ENCODE assay signal across 1 cellular context in the genomic region with DNA sequence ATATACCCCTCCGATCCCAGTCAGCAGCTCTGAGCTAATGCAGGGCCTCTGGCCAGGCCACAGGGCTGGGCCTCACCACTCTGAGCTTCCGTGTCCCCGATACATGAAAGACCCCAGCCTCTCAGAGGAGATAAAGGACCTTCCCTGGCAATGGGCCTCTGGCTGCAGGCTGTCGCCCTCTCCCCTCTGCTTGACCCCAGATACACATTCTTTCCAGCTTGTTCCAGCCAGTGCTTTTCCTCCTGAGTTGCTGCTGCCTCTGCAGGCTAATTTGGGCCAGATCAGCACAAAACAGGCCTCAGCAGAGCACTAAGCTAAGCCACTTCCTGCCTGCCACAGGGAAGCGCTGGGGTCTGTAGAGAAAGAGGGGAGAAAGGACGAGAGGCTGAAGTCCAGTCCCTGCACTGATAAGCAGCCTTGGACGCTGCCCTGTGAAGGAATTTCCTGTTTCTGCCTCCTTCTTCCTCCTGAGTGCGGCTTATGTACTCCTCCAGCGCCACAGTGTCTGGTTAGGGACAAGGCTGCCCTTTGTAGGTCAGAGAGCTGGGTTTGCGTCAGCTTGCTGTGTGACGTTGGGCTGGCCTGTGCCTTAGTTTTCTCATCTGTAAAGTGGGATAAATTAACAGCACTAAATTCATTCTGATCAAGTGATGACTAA.
TF ChIP-seq lines count a peak whose summit lies in the region.

No MANE protein-coding gene starts in this region.

TF ChIP-seq in HepG2, 621 proteins besides CTCF, POLR2A, EP300 and RAD21 (continued from another document and continues in another):
- TF ChIP-seq ZNF772 (CRISPR knock-in tag; IDR thresholded peaks at IDR 0.05) (0 out of 2 replicates have a peak, but pooled peaks have one; percentile 40), ZNF367 (CRISPR knock-in tag; IDR thresholded peaks at IDR 0.05; ENCODE audit: borderline replicate concordance) (no peak), SMARCC2 (IDR thresholded peaks at IDR 0.05) (no peak), HDAC6 (IDR thresholded peaks at IDR 0.05; ENCODE audit: low read depth, low read length) (no peak), ZNF234 (CRISPR knock-in tag; conservative IDR thresholded peaks at IDR 0.05) (no peak), ARHGAP35 (CRISPR knock-in tag; IDR thresholded peaks at IDR 0.05; ENCODE audit: borderline replicate concordance) (no peak; the same call in 1 of the 2 replicates), ZC3H13 (CRISPR knock-in tag; IDR thresholded peaks at IDR 0.05) (no peak; the same call in 1 of the 2 replicates), HOXD1 (CRISPR knock-in tag; IDR thresholded peaks at IDR 0.05) (peak; percentile 66; the same call in 1 of the 2 replicates), TBX3 (IDR thresholded peaks at IDR 0.05; ENCODE audit: borderline replicate concordance) (peak; percentile 20; the same call in 1 of the 2 replicates), NFIC (IDR thresholded peaks at IDR 0.05; ENCODE audit: low read length) (peak; percentile 51), GABPB1 (CRISPR knock-in tag; IDR thresholded peaks at IDR 0.05) (peak; percentile 66; the same call in 1 of the 2 replicates), GFI1 (CRISPR knock-in tag; IDR thresholded peaks at IDR 0.05; ENCODE audit: borderline replicate concordance) (peak; percentile 62), ZNF101 (CRISPR knock-in tag; IDR thresholded peaks at IDR 0.05; ENCODE audit: borderline replicate concordance, low read depth) (no peak), ZNF430 (CRISPR knock-in tag; IDR thresholded peaks at IDR 0.05) (peak; percentile 71; the same call in 1 of the 2 replicates), CEBPG (CRISPR knock-in tag; IDR thresholded peaks at IDR 0.05) (peak; percentile 90), NR2C2 (CRISPR knock-in tag; IDR thresholded peaks at IDR 0.05; ENCODE audit: borderline replicate concordance) (peak; percentile 34; the same call in 1 of the 2 replicates), ZNF501 (CRISPR knock-in tag; IDR thresholded peaks at IDR 0.05) (peak; percentile 64), ZNF260 (CRISPR knock-in tag; IDR thresholded peaks at IDR 0.05; ENCODE audit: borderline replicate concordance, low read depth) (no peak), AHR (CRISPR knock-in tag; IDR thresholded peaks at IDR 0.05) (0 out of 2 replicates have a peak, but pooled peaks have one; percentile 24), DNMT3B (CRISPR knock-in tag; conservative IDR thresholded peaks at IDR 0.05) (no peak), SAP130 (CRISPR knock-in tag; IDR thresholded peaks at IDR 0.05; ENCODE audit: low read depth) (peak; percentile 79), POGZ (CRISPR knock-in tag; IDR thresholded peaks at IDR 0.05) (peak; percentile 65; the same call in 1 of the 2 replicates), MZF1 (CRISPR knock-in tag; IDR thresholded peaks at IDR 0.05; ENCODE audit: borderline replicate concordance) (0 out of 2 replicates have a peak, but pooled peaks have one; percentile 70), ZBTB7A (CRISPR knock-in tag; IDR thresholded peaks at IDR 0.05) (peak; percentile 94), ZNF496 (CRISPR knock-in tag; IDR thresholded peaks at IDR 0.05; ENCODE audit: insufficient replicate concordance) (no peak), ZNF547 (CRISPR knock-in tag; IDR thresholded peaks at IDR 0.05) (peak; percentile 42; the same call in 1 of the 2 replicates), RNF2 (conservative IDR thresholded peaks at IDR 0.05; ENCODE audit: low read depth) (no peak), CBFB (CRISPR knock-in tag; IDR thresholded peaks at IDR 0.05) (peak; percentile 40; the same call in 1 of the 2 replicates), FOXO1 (CRISPR knock-in tag; IDR thresholded peaks at IDR 0.05) (peak; percentile 84; the same call in 1 of the 2 replicates), ZNF12 (CRISPR knock-in tag; IDR thresholded peaks at IDR 0.05) (no peak), EEA1 (CRISPR knock-in tag; IDR thresholded peaks at IDR 0.05; ENCODE audit: borderline replicate concordance) (no peak), ETV6 (CRISPR knock-in tag; conservative IDR thresholded peaks at IDR 0.05) (0 out of 2 replicates have a peak, but pooled peaks have one; percentile 48)
- TF ChIP-seq, protein P1, sequence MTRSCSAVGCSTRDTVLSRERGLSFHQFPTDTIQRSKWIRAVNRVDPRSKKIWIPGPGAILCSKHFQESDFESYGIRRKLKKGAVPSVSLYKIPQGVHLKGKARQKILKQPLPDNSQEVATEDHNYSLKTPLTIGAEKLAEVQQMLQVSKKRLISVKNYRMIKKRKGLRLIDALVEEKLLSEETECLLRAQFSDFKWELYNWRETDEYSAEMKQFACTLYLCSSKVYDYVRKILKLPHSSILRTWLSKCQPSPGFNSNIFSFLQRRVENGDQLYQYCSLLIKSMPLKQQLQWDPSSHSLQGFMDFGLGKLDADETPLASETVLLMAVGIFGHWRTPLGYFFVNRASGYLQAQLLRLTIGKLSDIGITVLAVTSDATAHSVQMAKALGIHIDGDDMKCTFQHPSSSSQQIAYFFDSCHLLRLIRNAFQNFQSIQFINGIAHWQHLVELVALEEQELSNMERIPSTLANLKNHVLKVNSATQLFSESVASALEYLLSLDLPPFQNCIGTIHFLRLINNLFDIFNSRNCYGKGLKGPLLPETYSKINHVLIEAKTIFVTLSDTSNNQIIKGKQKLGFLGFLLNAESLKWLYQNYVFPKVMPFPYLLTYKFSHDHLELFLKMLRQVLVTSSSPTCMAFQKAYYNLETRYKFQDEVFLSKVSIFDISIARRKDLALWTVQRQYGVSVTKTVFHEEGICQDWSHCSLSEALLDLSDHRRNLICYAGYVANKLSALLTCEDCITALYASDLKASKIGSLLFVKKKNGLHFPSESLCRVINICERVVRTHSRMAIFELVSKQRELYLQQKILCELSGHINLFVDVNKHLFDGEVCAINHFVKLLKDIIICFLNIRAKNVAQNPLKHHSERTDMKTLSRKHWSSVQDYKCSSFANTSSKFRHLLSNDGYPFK (CRISPR knock-in tag; IDR thresholded peaks at IDR 0.05; ENCODE audit: borderline replicate concordance): peak; percentile 61; the same call in 1 of the 2 replicates
- TF ChIP-seq, protein P2, sequence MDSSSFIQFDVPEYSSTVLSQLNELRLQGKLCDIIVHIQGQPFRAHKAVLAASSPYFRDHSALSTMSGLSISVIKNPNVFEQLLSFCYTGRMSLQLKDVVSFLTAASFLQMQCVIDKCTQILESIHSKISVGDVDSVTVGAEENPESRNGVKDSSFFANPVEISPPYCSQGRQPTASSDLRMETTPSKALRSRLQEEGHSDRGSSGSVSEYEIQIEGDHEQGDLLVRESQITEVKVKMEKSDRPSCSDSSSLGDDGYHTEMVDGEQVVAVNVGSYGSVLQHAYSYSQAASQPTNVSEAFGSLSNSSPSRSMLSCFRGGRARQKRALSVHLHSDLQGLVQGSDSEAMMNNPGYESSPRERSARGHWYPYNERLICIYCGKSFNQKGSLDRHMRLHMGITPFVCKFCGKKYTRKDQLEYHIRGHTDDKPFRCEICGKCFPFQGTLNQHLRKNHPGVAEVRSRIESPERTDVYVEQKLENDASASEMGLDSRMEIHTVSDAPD (CRISPR knock-in tag; IDR thresholded peaks at IDR 0.05): peak; percentile 68; the same call in 1 of the 2 replicates
- TF ChIP-seq, protein P3, sequence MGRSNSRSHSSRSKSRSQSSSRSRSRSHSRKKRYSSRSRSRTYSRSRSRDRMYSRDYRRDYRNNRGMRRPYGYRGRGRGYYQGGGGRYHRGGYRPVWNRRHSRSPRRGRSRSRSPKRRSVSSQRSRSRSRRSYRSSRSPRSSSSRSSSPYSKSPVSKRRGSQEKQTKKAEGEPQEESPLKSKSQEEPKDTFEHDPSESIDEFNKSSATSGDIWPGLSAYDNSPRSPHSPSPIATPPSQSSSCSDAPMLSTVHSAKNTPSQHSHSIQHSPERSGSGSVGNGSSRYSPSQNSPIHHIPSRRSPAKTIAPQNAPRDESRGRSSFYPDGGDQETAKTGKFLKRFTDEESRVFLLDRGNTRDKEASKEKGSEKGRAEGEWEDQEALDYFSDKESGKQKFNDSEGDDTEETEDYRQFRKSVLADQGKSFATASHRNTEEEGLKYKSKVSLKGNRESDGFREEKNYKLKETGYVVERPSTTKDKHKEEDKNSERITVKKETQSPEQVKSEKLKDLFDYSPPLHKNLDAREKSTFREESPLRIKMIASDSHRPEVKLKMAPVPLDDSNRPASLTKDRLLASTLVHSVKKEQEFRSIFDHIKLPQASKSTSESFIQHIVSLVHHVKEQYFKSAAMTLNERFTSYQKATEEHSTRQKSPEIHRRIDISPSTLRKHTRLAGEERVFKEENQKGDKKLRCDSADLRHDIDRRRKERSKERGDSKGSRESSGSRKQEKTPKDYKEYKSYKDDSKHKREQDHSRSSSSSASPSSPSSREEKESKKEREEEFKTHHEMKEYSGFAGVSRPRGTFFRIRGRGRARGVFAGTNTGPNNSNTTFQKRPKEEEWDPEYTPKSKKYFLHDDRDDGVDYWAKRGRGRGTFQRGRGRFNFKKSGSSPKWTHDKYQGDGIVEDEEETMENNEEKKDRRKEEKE (IDR thresholded peaks at IDR 0.05): no peak
- TF ChIP-seq, protein P4, sequence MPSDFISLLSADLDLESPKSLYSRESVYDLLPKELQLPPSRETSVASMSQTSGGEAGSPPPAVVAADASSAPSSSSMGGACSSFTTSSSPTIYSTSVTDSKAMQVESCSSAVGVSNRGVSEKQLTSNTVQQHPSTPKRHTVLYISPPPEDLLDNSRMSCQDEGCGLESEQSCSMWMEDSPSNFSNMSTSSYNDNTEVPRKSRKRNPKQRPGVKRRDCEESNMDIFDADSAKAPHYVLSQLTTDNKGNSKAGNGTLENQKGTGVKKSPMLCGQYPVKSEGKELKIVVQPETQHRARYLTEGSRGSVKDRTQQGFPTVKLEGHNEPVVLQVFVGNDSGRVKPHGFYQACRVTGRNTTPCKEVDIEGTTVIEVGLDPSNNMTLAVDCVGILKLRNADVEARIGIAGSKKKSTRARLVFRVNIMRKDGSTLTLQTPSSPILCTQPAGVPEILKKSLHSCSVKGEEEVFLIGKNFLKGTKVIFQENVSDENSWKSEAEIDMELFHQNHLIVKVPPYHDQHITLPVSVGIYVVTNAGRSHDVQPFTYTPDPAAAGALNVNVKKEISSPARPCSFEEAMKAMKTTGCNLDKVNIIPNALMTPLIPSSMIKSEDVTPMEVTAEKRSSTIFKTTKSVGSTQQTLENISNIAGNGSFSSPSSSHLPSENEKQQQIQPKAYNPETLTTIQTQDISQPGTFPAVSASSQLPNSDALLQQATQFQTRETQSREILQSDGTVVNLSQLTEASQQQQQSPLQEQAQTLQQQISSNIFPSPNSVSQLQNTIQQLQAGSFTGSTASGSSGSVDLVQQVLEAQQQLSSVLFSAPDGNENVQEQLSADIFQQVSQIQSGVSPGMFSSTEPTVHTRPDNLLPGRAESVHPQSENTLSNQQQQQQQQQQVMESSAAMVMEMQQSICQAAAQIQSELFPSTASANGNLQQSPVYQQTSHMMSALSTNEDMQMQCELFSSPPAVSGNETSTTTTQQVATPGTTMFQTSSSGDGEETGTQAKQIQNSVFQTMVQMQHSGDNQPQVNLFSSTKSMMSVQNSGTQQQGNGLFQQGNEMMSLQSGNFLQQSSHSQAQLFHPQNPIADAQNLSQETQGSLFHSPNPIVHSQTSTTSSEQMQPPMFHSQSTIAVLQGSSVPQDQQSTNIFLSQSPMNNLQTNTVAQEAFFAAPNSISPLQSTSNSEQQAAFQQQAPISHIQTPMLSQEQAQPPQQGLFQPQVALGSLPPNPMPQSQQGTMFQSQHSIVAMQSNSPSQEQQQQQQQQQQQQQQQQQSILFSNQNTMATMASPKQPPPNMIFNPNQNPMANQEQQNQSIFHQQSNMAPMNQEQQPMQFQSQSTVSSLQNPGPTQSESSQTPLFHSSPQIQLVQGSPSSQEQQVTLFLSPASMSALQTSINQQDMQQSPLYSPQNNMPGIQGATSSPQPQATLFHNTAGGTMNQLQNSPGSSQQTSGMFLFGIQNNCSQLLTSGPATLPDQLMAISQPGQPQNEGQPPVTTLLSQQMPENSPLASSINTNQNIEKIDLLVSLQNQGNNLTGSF (CRISPR knock-in tag; IDR thresholded peaks at IDR 0.05): 0 out of 2 replicates have a peak, but pooled peaks have one; percentile 25
- TF ChIP-seq, protein P5, sequence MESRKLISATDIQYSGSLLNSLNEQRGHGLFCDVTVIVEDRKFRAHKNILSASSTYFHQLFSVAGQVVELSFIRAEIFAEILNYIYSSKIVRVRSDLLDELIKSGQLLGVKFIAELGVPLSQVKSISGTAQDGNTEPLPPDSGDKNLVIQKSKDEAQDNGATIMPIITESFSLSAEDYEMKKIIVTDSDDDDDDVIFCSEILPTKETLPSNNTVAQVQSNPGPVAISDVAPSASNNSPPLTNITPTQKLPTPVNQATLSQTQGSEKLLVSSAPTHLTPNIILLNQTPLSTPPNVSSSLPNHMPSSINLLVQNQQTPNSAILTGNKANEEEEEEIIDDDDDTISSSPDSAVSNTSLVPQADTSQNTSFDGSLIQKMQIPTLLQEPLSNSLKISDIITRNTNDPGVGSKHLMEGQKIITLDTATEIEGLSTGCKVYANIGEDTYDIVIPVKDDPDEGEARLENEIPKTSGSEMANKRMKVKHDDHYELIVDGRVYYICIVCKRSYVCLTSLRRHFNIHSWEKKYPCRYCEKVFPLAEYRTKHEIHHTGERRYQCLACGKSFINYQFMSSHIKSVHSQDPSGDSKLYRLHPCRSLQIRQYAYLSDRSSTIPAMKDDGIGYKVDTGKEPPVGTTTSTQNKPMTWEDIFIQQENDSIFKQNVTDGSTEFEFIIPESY (CRISPR knock-in tag; IDR thresholded peaks at IDR 0.05): peak; percentile 65; the same call in 1 of the 2 replicates
- TF ChIP-seq, protein P6, sequence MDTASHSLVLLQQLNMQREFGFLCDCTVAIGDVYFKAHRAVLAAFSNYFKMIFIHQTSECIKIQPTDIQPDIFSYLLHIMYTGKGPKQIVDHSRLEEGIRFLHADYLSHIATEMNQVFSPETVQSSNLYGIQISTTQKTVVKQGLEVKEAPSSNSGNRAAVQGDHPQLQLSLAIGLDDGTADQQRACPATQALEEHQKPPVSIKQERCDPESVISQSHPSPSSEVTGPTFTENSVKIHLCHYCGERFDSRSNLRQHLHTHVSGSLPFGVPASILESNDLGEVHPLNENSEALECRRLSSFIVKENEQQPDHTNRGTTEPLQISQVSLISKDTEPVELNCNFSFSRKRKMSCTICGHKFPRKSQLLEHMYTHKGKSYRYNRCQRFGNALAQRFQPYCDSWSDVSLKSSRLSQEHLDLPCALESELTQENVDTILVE (CRISPR knock-in tag; IDR thresholded peaks at IDR 0.05): 0 out of 2 replicates have a peak, but pooled peaks have one; percentile 44
- TF ChIP-seq, protein P7, sequence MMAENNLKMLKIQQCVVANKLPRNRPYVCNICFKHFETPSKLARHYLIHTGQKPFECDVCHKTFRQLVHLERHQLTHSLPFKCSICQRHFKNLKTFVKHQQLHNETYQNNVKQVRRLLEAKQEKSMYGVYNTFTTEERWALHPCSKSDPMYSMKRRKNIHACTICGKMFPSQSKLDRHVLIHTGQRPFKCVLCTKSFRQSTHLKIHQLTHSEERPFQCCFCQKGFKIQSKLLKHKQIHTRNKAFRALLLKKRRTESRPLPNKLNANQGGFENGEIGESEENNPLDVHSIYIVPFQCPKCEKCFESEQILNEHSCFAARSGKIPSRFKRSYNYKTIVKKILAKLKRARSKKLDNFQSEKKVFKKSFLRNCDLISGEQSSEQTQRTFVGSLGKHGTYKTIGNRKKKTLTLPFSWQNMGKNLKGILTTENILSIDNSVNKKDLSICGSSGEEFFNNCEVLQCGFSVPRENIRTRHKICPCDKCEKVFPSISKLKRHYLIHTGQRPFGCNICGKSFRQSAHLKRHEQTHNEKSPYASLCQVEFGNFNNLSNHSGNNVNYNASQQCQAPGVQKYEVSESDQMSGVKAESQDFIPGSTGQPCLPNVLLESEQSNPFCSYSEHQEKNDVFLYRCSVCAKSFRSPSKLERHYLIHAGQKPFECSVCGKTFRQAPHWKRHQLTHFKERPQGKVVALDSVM (CRISPR knock-in tag; IDR thresholded peaks at IDR 0.05): 0 out of 2 replicates have a peak, but pooled peaks have one; percentile 54
